In the genomic region with DNA sequence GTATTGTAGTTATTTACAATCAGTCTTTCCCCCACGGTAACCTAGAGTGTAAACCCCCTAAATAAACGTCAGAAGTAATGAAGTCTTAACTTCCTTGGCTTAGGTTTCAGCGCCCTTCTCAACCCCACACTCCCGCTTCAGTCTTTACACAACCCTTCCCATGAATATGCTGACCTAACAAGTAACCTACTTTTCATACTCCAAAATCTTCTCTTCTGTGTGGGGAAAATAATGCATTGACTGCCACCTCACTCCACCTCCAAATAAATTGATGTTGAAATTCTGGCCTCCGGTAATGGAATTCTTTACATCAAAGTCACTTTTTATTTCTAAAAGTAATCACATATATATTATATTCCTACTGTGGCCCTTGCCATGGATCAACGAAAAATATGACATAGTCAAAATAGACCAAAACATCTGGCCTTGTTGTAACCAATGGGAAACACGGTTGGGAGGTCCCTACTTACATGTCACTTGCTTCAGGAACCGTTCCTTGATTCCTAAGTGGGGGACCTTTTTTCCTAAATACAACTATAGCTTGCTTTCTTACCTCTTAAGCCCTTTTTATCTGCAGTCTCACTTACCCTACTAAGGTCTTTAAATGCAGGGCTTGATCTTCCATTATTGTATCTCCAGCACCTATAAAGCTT, we compare ENCODE assay signal across 8 cellular contexts. TPM values are rescaled to one million over a fixed set of nuclear protein-coding genes. Genes with fewer than 3 reads are reported as not detected.
DNase-seq lines count a peak whose midpoint lies in the region; ATAC-seq and TF ChIP-seq lines count a peak whose summit lies in the region.

No MANE protein-coding gene starts in this region.

- H3K9me2 ChIP-seq in SU-DHL-6 (replicated peaks; ENCODE audit: insufficient read depth, low read length) = no peaks in the 10 kb centered on the region

- H3K4me2 ChIP-seq in SU-DHL-6 (ENCODE audit: low read depth, low read length, poor library complexity, severe bottlenecking) = peak overlapping the region; percentile 99

- no peak for ATAC-seq in activated T-cell treated with anti-CD3 and anti-CD28 coated beads, Interleukin-2, amount 50 U/mL, for 4 hours
- ATAC-seq in stimulated activated memory B cell treated with anti-CD40 and anti-IgM and Interleukin-4, amounts not matched to agents 10 μg/mL and 1 μg/mL and 100 μg/mL, for 72 hours = no peak
- ATAC-seq in HG03432 (IDR thresholded peaks at IDR 0.05; ENCODE audit: unreplicated experiment) (no peak), GM18870 (IDR thresholded peaks at IDR 0.05; ENCODE audit: unreplicated experiment) (no peak)

- H3K27me3 Mint-ChIP-seq in activated T-cell treated with anti-CD3 and anti-CD28 coated beads, Interleukin-2, amount 50 U/mL, for 4 hours (ENCODE audit: low read depth) = no peaks in the 10 kb centered on the region
- H3K27me3 Mint-ChIP-seq in stimulated activated memory B cell treated with anti-CD40 and anti-IgM and Interleukin-4, amounts not matched to agents 10 μg/mL and 1 μg/mL and 100 μg/mL, for 72 hours = no peaks in the 10 kb centered on the region

- no peak for DNase-seq in activated T-cell treated with anti-CD3 and anti-CD28 coated beads, Interleukin-2, amount 50 U/mL, for 4 hours
- no peak for DNase-seq in activated T-cell treated with anti-CD3 and anti-CD28 coated beads, Interleukin-2, amount 50 U/mL, for 1 hour
- peak in 1 of 2 donors; percentile 10 for DNase-seq in foreskin fibroblast
- DNase-seq in activated gamma-delta T cell (lab: John Stamatoyannopoulos, UW) = no peak

- peaks cover 29% of the 10 kb centered on the region for H3K4me1 Mint-ChIP-seq in activated T-cell treated with anti-CD3 and anti-CD28 coated beads, Interleukin-2, amount 50 U/mL, for 4 hours (ENCODE audit: low read depth)
- peaks cover 58% of the 10 kb centered on the region for H3K4me1 Mint-ChIP-seq in stimulated activated memory B cell treated with anti-CD40 and anti-IgM and Interleukin-4, amounts not matched to agents 10 μg/mL and 1 μg/mL and 100 μg/mL, for 72 hours

- H3K27me3 ChIP-seq in SU-DHL-6 (ENCODE audit: low read length) = no peaks in the 10 kb centered on the region

- no peaks in the 10 kb centered on the region for H3K9me3 Mint-ChIP-seq in activated T-cell treated with anti-CD3 and anti-CD28 coated beads, Interleukin-2, amount 50 U/mL, for 4 hours
- H3K9me3 Mint-ChIP-seq in stimulated activated memory B cell treated with anti-CD40 and anti-IgM and Interleukin-4, amounts not matched to agents 10 μg/mL and 1 μg/mL and 100 μg/mL, for 72 hours = no peaks in the 10 kb centered on the region

- H3K27ac Mint-ChIP-seq in stimulated activated memory B cell treated with anti-CD40 and anti-IgM and Interleukin-4, amounts not matched to agents 10 μg/mL and 1 μg/mL and 100 μg/mL, for 72 hours = peak overlapping the region; percentile 98

- H3K36me3 Mint-ChIP-seq in activated T-cell treated with anti-CD3 and anti-CD28 coated beads, Interleukin-2, amount 50 U/mL, for 4 hours (ENCODE audit: insufficient read depth) = no peaks in the 10 kb centered on the region
- H3K36me3 Mint-ChIP-seq in stimulated activated memory B cell treated with anti-CD40 and anti-IgM and Interleukin-4, amounts not matched to agents 10 μg/mL and 1 μg/mL and 100 μg/mL, for 72 hours = no peaks in the 10 kb centered on the region

- peak overlapping the region; percentile 96 for H3K4me3 Mint-ChIP-seq in activated T-cell treated with anti-CD3 and anti-CD28 coated beads, Interleukin-2, amount 50 U/mL, for 4 hours
- H3K4me3 Mint-ChIP-seq in stimulated activated memory B cell treated with anti-CD40 and anti-IgM and Interleukin-4, amounts not matched to agents 10 μg/mL and 1 μg/mL and 100 μg/mL, for 72 hours = peak overlapping the region; percentile 99

- H3K27ac ChIP-seq in SU-DHL-6 (ENCODE audit: low read depth, low read length) = peak overlapping the region; percentile 91

- peaks cover 35% of the 10 kb centered on the region for H3F3A ChIP-seq in SU-DHL-6 (ENCODE audit: insufficient read depth)

- TF ChIP-seq CTCF in SU-DHL-6 (IDR thresholded peaks at IDR 0.05; ENCODE audit: insufficient read depth, low read length, poor library complexity, severe bottlenecking) (no peak), foreskin fibroblast (IDR thresholded peaks at IDR 0.05; ENCODE audit: low read depth, low read length) (no peak)

- peaks cover 31% of the 10 kb centered on the region for H4K20me1 ChIP-seq in SU-DHL-6 (ENCODE audit: low read depth, low read length)

- peak overlapping the region; percentile 98 for H3K9ac ChIP-seq in SU-DHL-6 (ENCODE audit: low read length)

- H2AFZ ChIP-seq in SU-DHL-6 (ENCODE audit: low read depth, low read length, severe bottlenecking) = no peak overlapping the region

- H3K36me3 ChIP-seq in SU-DHL-6 (ENCODE audit: low read length) = peaks cover 15% of the 10 kb centered on the region

- H3K4me3 ChIP-seq in SU-DHL-6 (ENCODE audit: insufficient read depth, low read length, poor library complexity, severe bottlenecking) = peak overlapping the region; percentile 90
- H3K4me3 ChIP-seq in foreskin fibroblast (ENCODE audit: low read depth in 1 of 2, low read length in 2 of 2) = peak overlapping the region; percentile 68 to 78

- no peaks in the 10 kb centered on the region for H3K9me3 ChIP-seq in SU-DHL-6 (ENCODE audit: insufficient read depth, low read length)

- peaks cover 95% of the 10 kb centered on the region for H3K79me2 ChIP-seq in SU-DHL-6 (ENCODE audit: insufficient read depth, low read length)

RNA-seq across cellular contexts. Expression of gene GEN1, which starts 1.0 kb away (rescaled TPM):
- 10 to 100 TPM; 14.1 to 24.2 (median 21.6) TPM for total RNA-seq in activated T-cell treated with anti-CD3 and anti-CD28 coated beads, Interleukin-2, amount 50 U/mL, for 4 hours

RNA-seq across cellular contexts. Expression of gene SMC6, which starts 1.3 kb away (rescaled TPM):
- total RNA-seq in activated T-cell treated with anti-CD3 and anti-CD28 coated beads, Interleukin-2, amount 50 U/mL, for 4 hours = 10 to 100 TPM; 18.2 to 20.7 (median 18.2) TPM
